Comparison of ENCODE assay signal across 8 cellular contexts in the genomic region with DNA sequence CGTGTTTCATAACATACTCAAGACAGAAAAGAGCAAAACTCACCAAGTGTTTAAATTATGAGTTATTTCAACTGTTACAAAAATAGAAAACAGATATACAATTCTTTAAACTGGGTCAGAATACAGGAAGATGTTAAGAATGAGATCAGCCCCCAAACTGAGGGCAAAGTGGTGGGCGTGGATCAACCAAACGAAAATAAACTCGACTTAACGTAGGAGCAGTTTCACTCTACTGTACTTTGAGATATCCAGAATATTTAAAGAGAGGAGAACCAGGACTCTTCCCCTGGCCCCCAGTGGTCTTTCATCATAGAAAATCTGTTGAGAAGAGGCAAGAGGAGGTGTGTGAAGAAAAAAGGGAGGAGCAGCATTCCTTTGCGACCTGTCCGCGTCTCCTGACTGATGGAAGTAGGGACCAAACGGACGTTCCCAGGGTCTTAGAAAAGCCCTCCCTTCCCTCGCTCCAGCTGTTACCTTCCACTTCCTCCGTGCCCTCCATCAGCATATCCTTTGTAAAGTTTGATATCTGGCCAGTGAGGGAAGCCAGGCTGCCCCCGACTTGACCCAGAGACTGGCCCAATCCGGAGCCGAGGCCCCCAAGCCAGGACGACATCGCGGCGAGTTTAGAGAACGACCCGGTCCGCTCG. TPM values are rescaled to one million over a fixed set of nuclear protein-coding genes. Genes with fewer than 3 reads are reported as not detected.
DNase-seq lines count a peak whose midpoint lies in the region; ATAC-seq, FAIRE-seq and TF ChIP-seq lines count a peak whose summit lies in the region.

No MANE protein-coding gene starts in this region.

- peak; percentile 12 for ATAC-seq in GM21526 (IDR thresholded peaks at IDR 0.05; ENCODE audit: low FRiP score, unreplicated experiment)

- H3K36me3 ChIP-seq in bronchial epithelial cell (ENCODE audit: control insufficient read depth, insufficient read depth, low read length) (peaks cover 1% of the 10 kb centered on the region), kidney epithelial cell (ENCODE audit: control insufficient read depth, insufficient read depth, low read length) (no peaks in the 10 kb centered on the region)

- TF ChIP-seq CTCF in bronchial epithelial cell (IDR thresholded peaks at IDR 0.05; ENCODE audit: insufficient read depth, low read length, severe bottlenecking) (no peak), kidney epithelial cell (IDR thresholded peaks at IDR 0.05; ENCODE audit: insufficient read depth, low read length, poor library complexity, severe bottlenecking) (no peak)

- DNase-seq in DMS79 (lab: John Stamatoyannopoulos, UW) (peak; percentile 62), HuH-7.5 (ENCODE audit: low spot score) (peak; percentile 38), RPMI8226 (peak; percentile 19), bronchial epithelial cell (ENCODE audit: low read depth) (peak; percentile 64), kidney epithelial cell (ENCODE audit: low read depth) (peak; percentile 57)
- DNase-seq in stimulated activated CD4-positive, alpha-beta T cell treated with anti-CD3 and anti-CD28 coated beads, Interleukin-4, amount 100 ng/mL, for 1 hour, result peak; percentile 11
- no peak for DNase-seq in effector CD4-positive, alpha-beta T cell

- H3K27me3 ChIP-seq in bronchial epithelial cell (ENCODE audit: control insufficient read depth, insufficient read depth, low read length) (no peaks in the 10 kb centered on the region), kidney epithelial cell (ENCODE audit: control insufficient read depth, insufficient read depth, low read length) (no peaks in the 10 kb centered on the region)

- no peak for FAIRE-seq in bronchial epithelial cell (lab: Jason Lieb, UNC)

- H3K4me3 ChIP-seq in bronchial epithelial cell (ENCODE audit: low read depth, low read length) (peak overlapping the region; percentile 90), kidney epithelial cell (ENCODE audit: low read depth, low read length) (peak overlapping the region; percentile 77)

RNA-seq across cellular contexts. Expression of gene TRIP11, which starts 0.7 kb away (rescaled TPM):
- total RNA-seq in bronchial epithelial cell, result 13.2 and 23.8 TPM in 2 replicates
- total RNA-seq in kidney epithelial cell, result 19.4 and 32.7 TPM in 2 replicates
